1 cellular context compared by ENCODE assay signal in the genomic region with DNA sequence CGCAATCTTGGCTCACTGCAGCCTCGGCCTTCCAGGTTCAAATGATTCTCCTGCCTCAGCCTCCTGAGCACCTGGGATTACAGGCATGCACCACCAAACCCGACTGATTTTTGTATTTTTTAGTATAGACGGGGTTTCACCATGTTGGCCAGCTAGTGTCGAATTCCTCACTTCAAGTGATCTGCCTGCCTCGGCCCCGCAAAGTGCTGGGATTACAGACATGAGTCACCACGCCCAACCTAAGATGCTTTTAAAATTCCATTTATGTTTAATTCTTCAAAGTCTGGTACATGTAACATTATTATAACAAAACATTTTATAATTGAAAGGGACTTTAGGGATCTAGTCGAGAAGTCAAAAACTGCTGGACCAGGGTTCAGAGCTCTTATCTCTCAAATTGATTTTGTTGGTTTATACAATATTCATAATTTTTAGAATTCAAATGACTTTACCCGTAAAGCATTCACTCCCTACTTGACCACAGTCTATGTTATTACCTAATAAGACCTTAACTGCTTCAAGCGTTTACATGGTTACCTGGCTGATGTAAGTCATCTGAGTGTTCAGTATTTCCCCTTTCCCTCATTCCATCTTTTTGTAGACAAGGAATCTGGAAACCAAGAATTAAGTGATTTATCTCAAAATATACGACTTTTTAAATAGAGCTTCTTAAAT.
TF ChIP-seq lines count a peak whose summit lies in the region.

No MANE protein-coding gene starts in this region.

TF ChIP-seq in WTC11, 78 proteins besides CTCF, POLR2A, EP300 and RAD21 (continued from another document):
- TF ChIP-seq TCF7 (CRISPR knock-in tag; IDR thresholded peaks at IDR 0.05; ENCODE audit: low read depth) = no peak
- TF ChIP-seq, protein P1, sequence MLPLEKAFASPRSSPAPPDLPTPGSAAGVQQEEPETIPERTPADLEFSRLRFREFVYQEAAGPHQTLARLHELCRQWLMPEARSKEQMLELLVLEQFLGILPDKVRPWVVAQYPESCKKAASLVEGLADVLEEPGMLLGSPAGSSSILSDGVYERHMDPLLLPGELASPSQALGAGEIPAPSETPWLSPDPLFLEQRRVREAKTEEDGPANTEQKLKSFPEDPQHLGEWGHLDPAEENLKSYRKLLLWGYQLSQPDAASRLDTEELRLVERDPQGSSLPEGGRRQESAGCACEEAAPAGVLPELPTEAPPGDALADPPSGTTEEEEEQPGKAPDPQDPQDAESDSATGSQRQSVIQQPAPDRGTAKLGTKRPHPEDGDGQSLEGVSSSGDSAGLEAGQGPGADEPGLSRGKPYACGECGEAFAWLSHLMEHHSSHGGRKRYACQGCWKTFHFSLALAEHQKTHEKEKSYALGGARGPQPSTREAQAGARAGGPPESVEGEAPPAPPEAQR (CRISPR knock-in tag; IDR thresholded peaks at IDR 0.05) = no peak
- TF ChIP-seq, protein P2, sequence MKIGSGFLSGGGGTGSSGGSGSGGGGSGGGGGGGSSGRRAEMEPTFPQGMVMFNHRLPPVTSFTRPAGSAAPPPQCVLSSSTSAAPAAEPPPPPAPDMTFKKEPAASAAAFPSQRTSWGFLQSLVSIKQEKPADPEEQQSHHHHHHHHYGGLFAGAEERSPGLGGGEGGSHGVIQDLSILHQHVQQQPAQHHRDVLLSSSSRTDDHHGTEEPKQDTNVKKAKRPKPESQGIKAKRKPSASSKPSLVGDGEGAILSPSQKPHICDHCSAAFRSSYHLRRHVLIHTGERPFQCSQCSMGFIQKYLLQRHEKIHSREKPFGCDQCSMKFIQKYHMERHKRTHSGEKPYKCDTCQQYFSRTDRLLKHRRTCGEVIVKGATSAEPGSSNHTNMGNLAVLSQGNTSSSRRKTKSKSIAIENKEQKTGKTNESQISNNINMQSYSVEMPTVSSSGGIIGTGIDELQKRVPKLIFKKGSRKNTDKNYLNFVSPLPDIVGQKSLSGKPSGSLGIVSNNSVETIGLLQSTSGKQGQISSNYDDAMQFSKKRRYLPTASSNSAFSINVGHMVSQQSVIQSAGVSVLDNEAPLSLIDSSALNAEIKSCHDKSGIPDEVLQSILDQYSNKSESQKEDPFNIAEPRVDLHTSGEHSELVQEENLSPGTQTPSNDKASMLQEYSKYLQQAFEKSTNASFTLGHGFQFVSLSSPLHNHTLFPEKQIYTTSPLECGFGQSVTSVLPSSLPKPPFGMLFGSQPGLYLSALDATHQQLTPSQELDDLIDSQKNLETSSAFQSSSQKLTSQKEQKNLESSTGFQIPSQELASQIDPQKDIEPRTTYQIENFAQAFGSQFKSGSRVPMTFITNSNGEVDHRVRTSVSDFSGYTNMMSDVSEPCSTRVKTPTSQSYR (CRISPR knock-in tag; IDR thresholded peaks at IDR 0.05) = no peak
- no peak for TF ChIP-seq MXD4 (CRISPR knock-in tag; IDR thresholded peaks at IDR 0.05; ENCODE audit: borderline replicate concordance)
- TF ChIP-seq ELF4 (CRISPR knock-in tag; IDR thresholded peaks at IDR 0.05; ENCODE audit: low read depth) = no peak
- no peak for TF ChIP-seq TEAD4 (CRISPR knock-in tag; IDR thresholded peaks at IDR 0.05)
- TF ChIP-seq FOXK1 (CRISPR knock-in tag; IDR thresholded peaks at IDR 0.05) = no peak
- no peak for TF ChIP-seq ESRRA (CRISPR knock-in tag; IDR thresholded peaks at IDR 0.05; ENCODE audit: borderline replicate concordance)
TF ChIP-seq in WTC11: peak in this region for 0.
